Comparison of ENCODE assay signal across 15 cellular contexts in genomic region chr3:183370391-183370790, GRCh38. TPM values are rescaled to one million over a fixed set of nuclear protein-coding genes. Genes with fewer than 3 reads are reported as not detected.
DNase-seq lines count a peak whose midpoint lies in the region; ATAC-seq and TF ChIP-seq lines count a peak whose summit lies in the region.
"Had no signal": no experiment of that assay in that cellular context is flagged by ENCODE, and none has a peak within 500 bp of the region (broad histone marks: within the 10 kb centered on the region; RNA-seq: fewer than 3 reads in every experiment).

No MANE protein-coding gene starts in this region.

- no peak overlapping the region for H3K4me3 ChIP-seq in fibroblast of villous mesenchyme (ENCODE audit: low read depth, low read length)
- no peak overlapping the region for H3K4me3 ChIP-seq in upper lobe of left lung
- H3K4me3 ChIP-seq: MG63, mucosa of descending colon, pancreas had no signal

- no peak for DNase-seq in activated CD4-positive, alpha-beta memory T cell treated with anti-CD3 and anti-CD28 coated beads for 36 hours
- DNase-seq in activated CD4-positive, alpha-beta memory T cell treated with anti-CD3 and anti-CD28 coated beads, Interleukin-2, amount 10 ng/mL, durations not matched to agents 7 days and 5 days, result no peak
- DNase-seq in amniotic epithelial cell (ENCODE audit: low read depth) (peak; percentile 56), fibroblast of villous mesenchyme (ENCODE audit: low read depth) (peak; percentile 51), upper lobe of left lung (no peak), dedifferentiated amniotic fluid mesenchymal stem cell (ENCODE audit: extremely low spot score) (no peak)
- DNase-seq: activated naive CD8-positive, alpha-beta T cell treated with anti-CD3 and anti-CD28 coated beads, Interleukin-2, amount 10 ng/mL, durations not matched to agents 7 days and 5 days; immature natural killer cell; mucosa of descending colon; NCI-H2171 treated with DMSO at 0.1 percent for 48 hours; pancreas; WERI-Rb-1 had no signal

- TF ChIP-seq CTCF in fibroblast of villous mesenchyme (IDR thresholded peaks at IDR 0.05; ENCODE audit: insufficient read depth, low read depth, low read length) (no peak), upper lobe of left lung (IDR thresholded peaks at IDR 0.05) (no peak)

- no peaks in the 10 kb centered on the region for H3K36me3 ChIP-seq in upper lobe of left lung
- H3K36me3 ChIP-seq: MG63, pancreas, WERI-Rb-1 had no signal

- H3K36me3 Mint-ChIP-seq in activated CD4-positive, alpha-beta memory T cell treated with anti-CD3 and anti-CD28 coated beads for 36 hours, result no peaks in the 10 kb centered on the region
- peaks cover 12% of the 10 kb centered on the region for H3K36me3 Mint-ChIP-seq in activated CD4-positive, alpha-beta memory T cell treated with anti-CD3 and anti-CD28 coated beads, Interleukin-2, amount 10 ng/mL, durations not matched to agents 7 days and 5 days (ENCODE audit: low read depth)

- peak overlapping the region; percentile 68 for H3K27ac Mint-ChIP-seq in activated CD4-positive, alpha-beta memory T cell treated with anti-CD3 and anti-CD28 coated beads for 36 hours
- no peak overlapping the region for H3K27ac Mint-ChIP-seq in activated CD4-positive, alpha-beta memory T cell treated with anti-CD3 and anti-CD28 coated beads, Interleukin-2, amount 10 ng/mL, durations not matched to agents 7 days and 5 days
- H3K27ac Mint-ChIP-seq: activated naive CD8-positive, alpha-beta T cell treated with anti-CD3 and anti-CD28 coated beads, Interleukin-2, amount 10 ng/mL, durations not matched to agents 7 days and 5 days; immature natural killer cell had no signal

- TF ChIP-seq EP300 in upper lobe of left lung (IDR thresholded peaks at IDR 0.05), result peak in 2 of 4 donors; percentile 5 to 32

- no peaks in the 10 kb centered on the region for H3K9me3 Mint-ChIP-seq in activated CD4-positive, alpha-beta memory T cell treated with anti-CD3 and anti-CD28 coated beads for 36 hours
- no peaks in the 10 kb centered on the region for H3K9me3 Mint-ChIP-seq in activated CD4-positive, alpha-beta memory T cell treated with anti-CD3 and anti-CD28 coated beads, Interleukin-2, amount 10 ng/mL, durations not matched to agents 7 days and 5 days
- H3K9me3 Mint-ChIP-seq: activated naive CD8-positive, alpha-beta T cell treated with anti-CD3 and anti-CD28 coated beads, Interleukin-2, amount 10 ng/mL, durations not matched to agents 7 days and 5 days; immature natural killer cell had no signal

- H3K27me3 Mint-ChIP-seq in activated CD4-positive, alpha-beta memory T cell treated with anti-CD3 and anti-CD28 coated beads for 36 hours, result no peaks in the 10 kb centered on the region
- no peaks in the 10 kb centered on the region for H3K27me3 Mint-ChIP-seq in activated CD4-positive, alpha-beta memory T cell treated with anti-CD3 and anti-CD28 coated beads, Interleukin-2, amount 10 ng/mL, durations not matched to agents 7 days and 5 days
- H3K27me3 Mint-ChIP-seq: activated naive CD8-positive, alpha-beta T cell treated with anti-CD3 and anti-CD28 coated beads, Interleukin-2, amount 10 ng/mL, durations not matched to agents 7 days and 5 days had no signal

- no peaks in the 10 kb centered on the region for H3K9me3 ChIP-seq in upper lobe of left lung
- H3K9me3 ChIP-seq: MG63, mucosa of descending colon, pancreas had no signal

- H3K4me1 Mint-ChIP-seq in activated CD4-positive, alpha-beta memory T cell treated with anti-CD3 and anti-CD28 coated beads for 36 hours (ENCODE audit: low read depth), result peaks cover 27% of the 10 kb centered on the region
- peaks cover 25% of the 10 kb centered on the region for H3K4me1 Mint-ChIP-seq in activated CD4-positive, alpha-beta memory T cell treated with anti-CD3 and anti-CD28 coated beads, Interleukin-2, amount 10 ng/mL, durations not matched to agents 7 days and 5 days
- H3K4me1 Mint-ChIP-seq: immature natural killer cell had no signal

- no peaks in the 10 kb centered on the region for H3K27me3 ChIP-seq in upper lobe of left lung
- H3K27me3 ChIP-seq: MG63, pancreas had no signal

- H3K4me3 Mint-ChIP-seq in activated CD4-positive, alpha-beta memory T cell treated with anti-CD3 and anti-CD28 coated beads for 36 hours, result no peak overlapping the region
- H3K4me3 Mint-ChIP-seq in activated CD4-positive, alpha-beta memory T cell treated with anti-CD3 and anti-CD28 coated beads, Interleukin-2, amount 10 ng/mL, durations not matched to agents 7 days and 5 days, result no peak overlapping the region
- H3K4me3 Mint-ChIP-seq: activated naive CD8-positive, alpha-beta T cell treated with anti-CD3 and anti-CD28 coated beads, Interleukin-2, amount 10 ng/mL, durations not matched to agents 7 days and 5 days; immature natural killer cell had no signal

- WGBS in upper lobe of left lung, 2 donors, result 84% methylated on average over 4 of the region's 4 CpGs

- peak overlapping the region; percentile 31 to 68 (median 51) for H3K27ac ChIP-seq in upper lobe of left lung
- H3K27ac ChIP-seq: pancreas, WERI-Rb-1 had no signal

- no peak for TF ChIP-seq POLR2A in upper lobe of left lung (IDR thresholded peaks at IDR 0.05)

- intact Hi-C loops in activated CD4-positive, alpha-beta memory T cell treated with anti-CD3 and anti-CD28 coated beads for 36 hours (cut with micrococcal nuclease), result loop anchor here (2.0 kb wide), 1 partner anchor 104 kb away; no protein-coding TSS in a partner anchor

- peaks cover 0 to 22% (median 11%) of the 10 kb centered on the region in 4 donors for H3K4me1 ChIP-seq in upper lobe of left lung

- ATAC-seq in upper lobe of left lung (ENCODE audit: low FRiP score in 2 of 2) (peak in 1 of 2 donors; percentile 23), GM21360 (IDR thresholded peaks at IDR 0.05; ENCODE audit: unreplicated experiment) (no peak), GM21515 (IDR thresholded peaks at IDR 0.05; ENCODE audit: unreplicated experiment) (no peak)

- CTCF ChIA-PET in activated CD4-positive, alpha-beta memory T cell treated with anti-CD3 and anti-CD28 coated beads for 36 hours (lab: Charles Lee), result interaction anchor here (0.8 to 5.4 kb wide), 2 partner anchors 13 to 58 kb away, joined by 4 to 26 read pairs; partner anchors contain the start of gene MCF2L2
- CTCF ChIA-PET in activated CD4-positive, alpha-beta memory T cell treated with anti-CD3 and anti-CD28 coated beads, Interleukin-2, amount 10 ng/mL, durations not matched to agents 7 days and 5 days (lab: Charles Lee), result interaction anchor here (1.4 kb wide), 1 partner anchor 16 kb away, joined by 3 read pairs; no protein-coding TSS in a partner anchor

- POLR2A ChIA-PET in activated CD4-positive, alpha-beta memory T cell treated with anti-CD3 and anti-CD28 coated beads for 36 hours (lab: Charles Lee), result interaction anchor here (1.7 kb wide), 1 partner anchor 63 kb away, joined by 3 read pairs; no protein-coding TSS in a partner anchor
- POLR2A ChIA-PET in activated CD4-positive, alpha-beta memory T cell treated with anti-CD3 and anti-CD28 coated beads, Interleukin-2, amount 10 ng/mL, durations not matched to agents 7 days and 5 days (lab: Charles Lee), result no interaction called here

RNA-seq across cellular contexts. Expression of gene MCF2L2, which starts 58.0 kb away (rescaled TPM):
- 1 to 10 TPM; 3.9 to 4.7 TPM for total RNA-seq in activated CD4-positive, alpha-beta memory T cell treated with anti-CD3 and anti-CD28 coated beads for 36 hours
- 1 to 10 TPM; 6.6 to 7.0 TPM for total RNA-seq in activated CD4-positive, alpha-beta memory T cell treated with anti-CD3 and anti-CD28 coated beads, Interleukin-2, amount 10 ng/mL, durations not matched to agents 7 days and 5 days
- total RNA-seq in fibroblast of villous mesenchyme, result 0.43 and 0.64 TPM in 2 replicates
- total RNA-seq in upper lobe of left lung, result 1 to 10 TPM in 4 of 6 donors, under 1 TPM in 2; 0.22 to 2.0 (median 1.2) TPM

Comparison
In these comparisons a context has a peak if more than half of its experiments do, and no peak if none do; other contexts are left out.
1. DNase-seq: peak in amniotic epithelial cell (single experiment) and fibroblast of villous mesenchyme (single experiment); none in activated CD4-positive, alpha-beta memory T cell treated with anti-CD3 and anti-CD28 coated beads for 36 hours (single experiment), activated CD4-positive, alpha-beta memory T cell treated with anti-CD3 and anti-CD28 coated beads, Interleukin-2, amount 10 ng/mL, durations not matched to agents 7 days and 5 days (single experiment), upper lobe of left lung (0 of 2) and dedifferentiated amniotic fluid mesenchymal stem cell (single experiment).